Comparison of ENCODE assay signal across 21 cellular contexts in genomic region chr10:60537697-60538096, GRCh38.
DNase-seq lines count a peak whose midpoint lies in the region; ATAC-seq, FAIRE-seq and TF ChIP-seq lines count a peak whose summit lies in the region.
"Had no signal": no experiment of that assay in that cellular context is flagged by ENCODE, and none has a peak within 500 bp of the region (broad histone marks: within the 10 kb centered on the region; RNA-seq: fewer than 3 reads in every experiment).

No MANE protein-coding gene starts in this region.

- H3K4me1 Mint-ChIP-seq in activated T-cell treated with anti-CD3 and anti-CD28 coated beads, Interleukin-2, amount 50 U/mL, for 72 hours (ENCODE audit: low read depth) = peaks cover 62% of the 10 kb centered on the region
- peaks cover 38% of the 10 kb centered on the region for H3K4me1 Mint-ChIP-seq in stimulated activated naive CD8-positive, alpha-beta T cell treated with anti-CD3 and anti-CD28 coated beads, Interleukin-15, Interleukin-2, amounts not matched to agents 100 ng/mL and 50 ng/mL, for 24 hours (ENCODE audit: low read depth)
- H3K4me1 Mint-ChIP-seq: nephron progenitor cell had no signal

- no peaks in the 10 kb centered on the region for H3K36me3 Mint-ChIP-seq in activated T-cell treated with anti-CD3 and anti-CD28 coated beads, Interleukin-2, amount 50 U/mL, for 72 hours (ENCODE audit: insufficient read depth in 2 of 2)
- H3K36me3 Mint-ChIP-seq in stimulated activated naive CD8-positive, alpha-beta T cell treated with anti-CD3 and anti-CD28 coated beads, Interleukin-15, Interleukin-2, amounts not matched to agents 100 ng/mL and 50 ng/mL, for 24 hours (ENCODE audit: low read depth) = no peaks in the 10 kb centered on the region

- FAIRE-seq in bronchial epithelial cell (lab: Jason Lieb, UNC) = no peak

- H3K4me3 Mint-ChIP-seq in activated T-cell treated with anti-CD3 and anti-CD28 coated beads, Interleukin-2, amount 50 U/mL, for 72 hours = no peak overlapping the region
- no peak overlapping the region for H3K4me3 Mint-ChIP-seq in stimulated activated naive CD8-positive, alpha-beta T cell treated with anti-CD3 and anti-CD28 coated beads, Interleukin-15, Interleukin-2, amounts not matched to agents 100 ng/mL and 50 ng/mL, for 24 hours
- H3K4me3 Mint-ChIP-seq: CD4-positive, alpha-beta memory T cell; nephron progenitor cell; T-cell had no signal

- no peaks in the 10 kb centered on the region for H3K36me3 ChIP-seq in bronchial epithelial cell (ENCODE audit: control insufficient read depth, insufficient read depth, low read length)
- H3K36me3 ChIP-seq: brain microvascular endothelial cell had no signal

- H3K27ac ChIP-seq in caudate nucleus (ENCODE audit: low read depth, low read length) = no peak overlapping the region
- H3K27ac ChIP-seq: brain microvascular endothelial cell had no signal

- peak overlapping the region; percentile 19 for H3K27ac Mint-ChIP-seq in activated T-cell treated with anti-CD3 and anti-CD28 coated beads, Interleukin-2, amount 50 U/mL, for 72 hours
- peak overlapping the region; percentile 14 for H3K27ac Mint-ChIP-seq in stimulated activated naive CD8-positive, alpha-beta T cell treated with anti-CD3 and anti-CD28 coated beads, Interleukin-15, Interleukin-2, amounts not matched to agents 100 ng/mL and 50 ng/mL, for 24 hours
- H3K27ac Mint-ChIP-seq: CD4-positive, alpha-beta memory T cell; nephron progenitor cell; T-cell had no signal

- no peaks in the 10 kb centered on the region for H3K9me3 Mint-ChIP-seq in activated T-cell treated with anti-CD3 and anti-CD28 coated beads, Interleukin-2, amount 50 U/mL, for 72 hours
- no peaks in the 10 kb centered on the region for H3K9me3 Mint-ChIP-seq in stimulated activated naive CD8-positive, alpha-beta T cell treated with anti-CD3 and anti-CD28 coated beads, Interleukin-15, Interleukin-2, amounts not matched to agents 100 ng/mL and 50 ng/mL, for 24 hours
- H3K9me3 Mint-ChIP-seq: CD4-positive, alpha-beta memory T cell; nephron progenitor cell; T-cell had no signal

- no peak overlapping the region for H3K4me3 ChIP-seq in bronchial epithelial cell (ENCODE audit: low read depth, low read length)

- H3K27me3 Mint-ChIP-seq in activated T-cell treated with anti-CD3 and anti-CD28 coated beads, Interleukin-2, amount 50 U/mL, for 72 hours (ENCODE audit: low read depth) = no peaks in the 10 kb centered on the region
- H3K27me3 Mint-ChIP-seq in stimulated activated naive CD8-positive, alpha-beta T cell treated with anti-CD3 and anti-CD28 coated beads, Interleukin-15, Interleukin-2, amounts not matched to agents 100 ng/mL and 50 ng/mL, for 24 hours = no peaks in the 10 kb centered on the region
- H3K27me3 Mint-ChIP-seq: CD4-positive, alpha-beta memory T cell; T-cell had no signal

- TF ChIP-seq CTCF in bronchial epithelial cell (IDR thresholded peaks at IDR 0.05; ENCODE audit: insufficient read depth, low read length, severe bottlenecking) = no peak

- no peak for DNase-seq in activated T-cell treated with anti-CD3 and anti-CD28 coated beads, Interleukin-2, amount 50 U/mL, for 72 hours
- DNase-seq in activated T-cell treated with anti-CD3 and anti-CD28 coated beads for 4 hours = no peak
- DNase-seq in NCI-H460 (ENCODE audit: extremely low read depth, low read depth) = peak; percentile 36
- DNase-seq in bronchial epithelial cell (ENCODE audit: low read depth) = peak; percentile 70
- DNase-seq in ureter (ENCODE audit: low spot score) = no peak
- DNase-seq in caudate nucleus (lab: John Stamatoyannopoulos, UW) = no peak
- no peak for DNase-seq in activated CD8-positive, alpha-beta memory T cell treated with anti-CD3 and anti-CD28 coated beads, Interleukin-2, amount 50 U/mL, for 4 hours
- DNase-seq: activated naive CD4-positive, alpha-beta T cell treated with anti-CD3 and anti-CD28 coated beads, Interleukin-2, amount 50 U/mL, for 16 hours; brain microvascular endothelial cell; CD4-positive, alpha-beta memory T cell; foreskin melanocyte; KBM-7; left colon; midbrain; NCI-H1048; NCI-H2029 treated with DMSO at 0.1 percent for 48 hours; NCI-H510A; nephron progenitor cell; stimulated activated CD4-positive, alpha-beta T cell treated with anti-CD3 and anti-CD28 coated beads, Interleukin-2, amount 100 ng/mL, for 48 hours; T-cell had no signal

- H3K27me3 ChIP-seq in bronchial epithelial cell (ENCODE audit: control insufficient read depth, insufficient read depth, low read length) = no peaks in the 10 kb centered on the region
- H3K27me3 ChIP-seq: brain microvascular endothelial cell had no signal

- peak; percentile 42 to 54 for ATAC-seq in activated T-cell treated with anti-CD3 and anti-CD28 coated beads, Interleukin-2, amount 50 U/mL, for 72 hours (replicated peaks in 1 of 2)
- ATAC-seq: left colon, T-cell had no signal

Comparison
In these comparisons a context has a peak if more than half of its experiments do, and no peak if none do; other contexts are left out.
1. DNase-seq: peak in NCI-H460 (single experiment) and bronchial epithelial cell (single experiment); none in activated T-cell treated with anti-CD3 and anti-CD28 coated beads, Interleukin-2, amount 50 U/mL, for 72 hours (0 of 2), activated T-cell treated with anti-CD3 and anti-CD28 coated beads for 4 hours (single experiment), ureter (single experiment), caudate nucleus (0 of 61) and activated CD8-positive, alpha-beta memory T cell treated with anti-CD3 and anti-CD28 coated beads, Interleukin-2, amount 50 U/mL, for 4 hours (single experiment).